14 cellular contexts compared by ENCODE assay signal in genomic region chr3:150083653-150084037, GRCh38.
DNase-seq lines count a peak whose midpoint lies in the region; ATAC-seq and TF ChIP-seq lines count a peak whose summit lies in the region.
"Had no signal": no experiment of that assay in that cellular context is flagged by ENCODE, and none has a peak within 500 bp of the region (broad histone marks: within the 10 kb centered on the region; RNA-seq: fewer than 3 reads in every experiment).

No MANE protein-coding gene starts in this region.

- intact Hi-C loops in right cardiac atrium (cut with DNase I), result no loop called here
- intact Hi-C loops in CD4-positive, alpha-beta memory T cell (cut with micrococcal nuclease), result loop anchor here (5.0 kb wide), 1 partner anchor 131 kb away; no protein-coding TSS in a partner anchor

- in situ Hi-C loops in G401 (cut with HindIII; ENCODE audit: low sequenced_read_pairs), result no loop called here

- H3K9me3 ChIP-seq in SJCRH30 (replicated peaks) (no peaks in the 10 kb centered on the region), right cardiac atrium (ENCODE audit: control insufficient read depth, low read length) (no peaks in the 10 kb centered on the region), smooth muscle cell (replicated peaks; ENCODE audit: low read depth) (no peaks in the 10 kb centered on the region)
- no peaks in the 10 kb centered on the region for H3K9me3 ChIP-seq in CD4-positive, alpha-beta memory T cell (ENCODE audit: control insufficient read depth in 1 of 2, low read length in 2 of 2)

- peak; percentile 64 for DNase-seq in ELR (ENCODE audit: low read depth)
- peak; percentile 42 to 66 for DNase-seq in SJCRH30
- DNase-seq in right cardiac atrium, result no peak
- no peak for DNase-seq in smooth muscle cell (lab: John Stamatoyannopoulos, UW; ENCODE audit: unreplicated experiment)
- no peak for DNase-seq in CD4-positive, alpha-beta memory T cell
- no peak for DNase-seq in G401 (ENCODE audit: low spot score)
- DNase-seq: activated B cell treated with CpG ODN at 0.5 μM for 24 hours; activated naive CD4-positive, alpha-beta T cell treated with Interleukin-2 at 50 U/mL for 16 hours; effector memory CD4-positive, alpha-beta T cell; H7; RPMI8226; stimulated activated CD8-positive, alpha-beta memory T cell treated with anti-CD3 and anti-CD28 coated beads, Interleukin-4, amount 100 ng/mL, for 48 hours had no signal

- H3K4me1 ChIP-seq in SJCRH30 (peaks cover 27% of the 10 kb centered on the region), right cardiac atrium (ENCODE audit: control insufficient read depth, insufficient read depth, low read length) (no peaks in the 10 kb centered on the region), smooth muscle cell (ENCODE audit: low read depth) (peaks cover 13% of the 10 kb centered on the region)
- no peaks in the 10 kb centered on the region for H3K4me1 ChIP-seq in CD4-positive, alpha-beta memory T cell (ENCODE audit: insufficient read depth, low read length)

- H3K36me3 Mint-ChIP-seq in CD4-positive, alpha-beta memory T cell, result no peaks in the 10 kb centered on the region

- H4K20me1 ChIP-seq in smooth muscle cell (ENCODE audit: low read depth), result no peaks in the 10 kb centered on the region

- peak overlapping the region; percentile 44 for H3K4me3 ChIP-seq in SJCRH30
- peak overlapping the region; percentile 39 for H3K4me3 ChIP-seq in right cardiac atrium (ENCODE audit: low read length)
- peak overlapping the region; percentile 31 for H3K4me3 ChIP-seq in smooth muscle cell
- H3K4me3 ChIP-seq in CD4-positive, alpha-beta memory T cell (ENCODE audit: low read length in 2 of 2), result no peak overlapping the region

- no peak overlapping the region for H3K9ac ChIP-seq in smooth muscle cell (ENCODE audit: low read depth)

- CTCF ChIA-PET in CD4-positive, alpha-beta memory T cell (lab: Charles Lee; ENCODE audit: partially characterized antibody), result no interaction called here

- no peaks in the 10 kb centered on the region for H3K4me1 Mint-ChIP-seq in CD4-positive, alpha-beta memory T cell
- H3K4me1 Mint-ChIP-seq: activated B cell treated with CpG ODN at 0.5 μM for 24 hours had no signal

- TF ChIP-seq CTCF in smooth muscle cell (IDR thresholded peaks at IDR 0.05; ENCODE audit: borderline replicate concordance, insufficient read depth, poor library complexity, severe bottlenecking), result no peak

- H3K36me3 ChIP-seq in SJCRH30, result no peaks in the 10 kb centered on the region
- H3K36me3 ChIP-seq in smooth muscle cell (ENCODE audit: low read depth), result no peaks in the 10 kb centered on the region
- H3K36me3 ChIP-seq in CD4-positive, alpha-beta memory T cell (ENCODE audit: insufficient read depth, low read length), result no peaks in the 10 kb centered on the region

- 36% methylated on average over 8 of the region's 8 CpGs for WGBS in right cardiac atrium
- WGBS in smooth muscle cell (ENCODE audit: low lambda C conversion rate), result 27% methylated on average over 8 of the region's 8 CpGs

- H2AFZ ChIP-seq in smooth muscle cell (ENCODE audit: low read depth), result no peak overlapping the region

- H3K4me2 ChIP-seq in smooth muscle cell, result peak overlapping the region; percentile 69

- H3K27ac ChIP-seq in SJCRH30 (peak overlapping the region; percentile 50), right cardiac atrium (ENCODE audit: low read length) (no peak overlapping the region), smooth muscle cell (ENCODE audit: low read depth) (peak overlapping the region; percentile 18)
- H3K27ac ChIP-seq in CD4-positive, alpha-beta memory T cell (ENCODE audit: low read depth, low read length), result no peak overlapping the region

- no peak overlapping the region for H3K27ac Mint-ChIP-seq in CD4-positive, alpha-beta memory T cell
- H3K27ac Mint-ChIP-seq: activated B cell treated with CpG ODN at 0.5 μM for 24 hours had no signal

- ATAC-seq in right cardiac atrium (no peak), HG02759 (IDR thresholded peaks at IDR 0.05; ENCODE audit: unreplicated experiment) (no peak), GM19395 (IDR thresholded peaks at IDR 0.05; ENCODE audit: unreplicated experiment) (no peak)

- no peak overlapping the region for H3K4me3 Mint-ChIP-seq in CD4-positive, alpha-beta memory T cell
- H3K4me3 Mint-ChIP-seq: activated B cell treated with CpG ODN at 0.5 μM for 24 hours had no signal

- peaks cover 5 to 7% of the 10 kb centered on the region in 2 donors for H3K27me3 Mint-ChIP-seq in CD4-positive, alpha-beta memory T cell

- H3K27me3 ChIP-seq in SJCRH30 (no peaks in the 10 kb centered on the region), right cardiac atrium (ENCODE audit: control insufficient read depth, insufficient read depth) (no peaks in the 10 kb centered on the region), smooth muscle cell (ENCODE audit: low read depth) (no peaks in the 10 kb centered on the region)
- no peaks in the 10 kb centered on the region for H3K27me3 ChIP-seq in CD4-positive, alpha-beta memory T cell (ENCODE audit: insufficient read depth, low read length)

- peaks cover 33% of the 10 kb centered on the region for H3F3A ChIP-seq in smooth muscle cell (ENCODE audit: low read depth)

- no peaks in the 10 kb centered on the region for H3K79me2 ChIP-seq in smooth muscle cell (ENCODE audit: low read depth)

- POLR2A ChIA-PET in CD4-positive, alpha-beta memory T cell (lab: Charles Lee; ENCODE audit: partially characterized antibody), result no interaction called here

- no peaks in the 10 kb centered on the region for H3K9me3 Mint-ChIP-seq in CD4-positive, alpha-beta memory T cell
- H3K9me3 Mint-ChIP-seq: activated B cell treated with CpG ODN at 0.5 μM for 24 hours had no signal

Comparison
In these comparisons a context has a peak if more than half of its experiments do, and no peak if none do; other contexts are left out.
1. DNase-seq: peak in ELR (single experiment) and SJCRH30 (2 of 2); none in right cardiac atrium (0 of 3), smooth muscle cell (single experiment), CD4-positive, alpha-beta memory T cell (0 of 5) and G401 (single experiment).
2. H3K27ac ChIP-seq: peak in SJCRH30 (single experiment) and smooth muscle cell (single experiment); none in right cardiac atrium (single experiment) and CD4-positive, alpha-beta memory T cell (single experiment).
3. H3K4me3 ChIP-seq: peak in SJCRH30 (single experiment), right cardiac atrium (single experiment) and smooth muscle cell (single experiment); none in CD4-positive, alpha-beta memory T cell (0 of 2).